8 cellular contexts compared by ENCODE assay signal in genomic region chr2:222903234-222904220, GRCh38. TPM values are rescaled to one million over a fixed set of nuclear protein-coding genes. Genes with fewer than 3 reads are reported as not detected.
DNase-seq lines count a peak whose midpoint lies in the region; ATAC-seq, FAIRE-seq and TF ChIP-seq lines count a peak whose summit lies in the region.

No MANE protein-coding gene starts in this region.

- DNase-seq in NCI-H2171 treated with DMSO at 0.1 percent for 48 hours (lab: John Stamatoyannopoulos, UW) (peak; percentile 27), NCI-H2171 (lab: John Stamatoyannopoulos, UW) (no peak), HK-2 (ENCODE audit: unreplicated experiment) (peak; percentile 33), RCC 7860 (ENCODE audit: low spot score) (peak; percentile 73), cerebellar cortex (ENCODE audit: low spot score) (peak; percentile 70), transverse colon (peak; percentile 30)

- TF ChIP-seq EP300 in transverse colon (IDR thresholded peaks at IDR 0.05; ENCODE audit: low read depth), result no peak

- TF ChIP-seq CTCF in liver (IDR thresholded peaks at IDR 0.05; ENCODE audit: low read depth, low read length, missing input control), result peak; percentile 76
- TF ChIP-seq CTCF in transverse colon (IDR thresholded peaks at IDR 0.05), result peak; percentile 62 to 74 (median 66)

- no peak for TF ChIP-seq POLR2A in transverse colon (IDR thresholded peaks at IDR 0.05)

- H3K27ac ChIP-seq in liver (ENCODE audit: low read depth in 1 of 2, low read length in 2 of 2) (peak overlapping the region in 1 of 2 donors; percentile 9), transverse colon (peak overlapping the region in 3 of 4 donors; percentile 17 to 65 (median 49))

- intact Hi-C loops in transverse colon (cut with DNase I; ENCODE audit: low total_unique reads), result loop anchor here (5.0 to 10.0 kb wide), 2 partner anchors 41 to 199 kb away; partner anchors contain the start of gene ACSL3

- peak; percentile 85 for ATAC-seq in GM21381 (IDR thresholded peaks at IDR 0.05; ENCODE audit: unreplicated experiment)

- peak; percentile 90 to 92 for TF ChIP-seq RAD21 in liver (IDR thresholded peaks at IDR 0.05)

- in situ Hi-C loops in transverse colon (cut with MboI; ENCODE audit: low pct_ligation_motif_present in 1 of 4, low pct_unique_long_range_greater_than_20kb in 1 of 4, low sequenced_read_pairs in 3 of 4), result loop anchor here (10.0 to 25.0 kb wide), 3 partner anchors 191 to 219 kb away; no protein-coding TSS in a partner anchor

- H3K27me3 ChIP-seq in liver (ENCODE audit: control insufficient read depth in 4 of 4, insufficient read depth in 4 of 4, low read length in 3 of 4) (no peaks in the 10 kb centered on the region), transverse colon (no peaks in the 10 kb centered on the region)

- no peak overlapping the region for H3K4me3 ChIP-seq in liver (ENCODE audit: low read depth in 1 of 3, low read length in 3 of 3)
- H3K4me3 ChIP-seq in transverse colon, result no peak overlapping the region

- peak; percentile 92 for FAIRE-seq in RCC 7860 (lab: Jason Lieb, UNC)

- H3K4me1 ChIP-seq in liver (ENCODE audit: control insufficient read depth in 4 of 4, insufficient read depth in 4 of 4, low read length in 3 of 4) (peaks cover 0 to 22% (median 11%) of the 10 kb centered on the region in 4 donors), transverse colon (peaks cover 0 to 47% (median 7%) of the 10 kb centered on the region in 4 donors)

- H3K36me3 ChIP-seq in liver (ENCODE audit: control insufficient read depth in 4 of 4, insufficient read depth in 3 of 4, low read depth in 1 of 4, low read length in 3 of 4) (peaks cover 0 to 4% (median 0%) of the 10 kb centered on the region in 4 donors), transverse colon (no peaks in the 10 kb centered on the region)

- no peak overlapping the region for H3K9ac ChIP-seq in liver (ENCODE audit: low read depth in 1 of 2, low read length in 2 of 2)

- 90% methylated on average over 16 of the region's 16 CpGs for WGBS in liver
- 88 to 93% methylated on average over 5 to 16 of the region's 16 CpGs for WGBS in transverse colon (ENCODE audit: low coverage in 1 of 2), 2 donors

- H3K9me3 ChIP-seq in liver (ENCODE audit: control insufficient read depth in 4 of 4, low read length in 3 of 4), result no peaks in the 10 kb centered on the region
- H3K9me3 ChIP-seq in transverse colon, result no peaks in the 10 kb centered on the region

TF ChIP-seq in liver, 16 proteins besides CTCF, POLR2A, EP300 and RAD21:
- TF ChIP-seq EGR1 (IDR thresholded peaks at IDR 0.05; ENCODE audit: low read depth in 2 of 2) (no peak), YY1 (IDR thresholded peaks at IDR 0.05) (peak; percentile 51), FOXA1 (IDR thresholded peaks at IDR 0.05) (no peak), TAF1 (conservative IDR thresholded peaks at IDR 0.05) (no peak), HNF4A (conservative IDR thresholded peaks at IDR 0.05) (peak in 1 of 2 donors; percentile 10), FOXA2 (IDR thresholded peaks at IDR 0.05) (no peak), SP1 (IDR thresholded peaks at IDR 0.05) (no peak), JUND (IDR thresholded peaks at IDR 0.05) (peak in 1 of 2 donors; percentile 34), NR2F2 (IDR thresholded peaks at IDR 0.05) (no peak), GABPA (IDR thresholded peaks at IDR 0.05 in 1 of 2, conservative IDR thresholded peaks at IDR 0.05 in 1 of 2) (no peak), RXRA (IDR thresholded peaks at IDR 0.05) (peak in 1 of 2 donors; percentile 27), HNF4G (IDR thresholded peaks at IDR 0.05) (no peak)
- TF ChIP-seq, protein P1, sequence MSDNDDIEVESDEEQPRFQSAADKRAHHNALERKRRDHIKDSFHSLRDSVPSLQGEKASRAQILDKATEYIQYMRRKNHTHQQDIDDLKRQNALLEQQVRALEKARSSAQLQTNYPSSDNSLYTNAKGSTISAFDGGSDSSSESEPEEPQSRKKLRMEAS (IDR thresholded peaks at IDR 0.05), result no peak
- TF ChIP-seq, protein P2, sequence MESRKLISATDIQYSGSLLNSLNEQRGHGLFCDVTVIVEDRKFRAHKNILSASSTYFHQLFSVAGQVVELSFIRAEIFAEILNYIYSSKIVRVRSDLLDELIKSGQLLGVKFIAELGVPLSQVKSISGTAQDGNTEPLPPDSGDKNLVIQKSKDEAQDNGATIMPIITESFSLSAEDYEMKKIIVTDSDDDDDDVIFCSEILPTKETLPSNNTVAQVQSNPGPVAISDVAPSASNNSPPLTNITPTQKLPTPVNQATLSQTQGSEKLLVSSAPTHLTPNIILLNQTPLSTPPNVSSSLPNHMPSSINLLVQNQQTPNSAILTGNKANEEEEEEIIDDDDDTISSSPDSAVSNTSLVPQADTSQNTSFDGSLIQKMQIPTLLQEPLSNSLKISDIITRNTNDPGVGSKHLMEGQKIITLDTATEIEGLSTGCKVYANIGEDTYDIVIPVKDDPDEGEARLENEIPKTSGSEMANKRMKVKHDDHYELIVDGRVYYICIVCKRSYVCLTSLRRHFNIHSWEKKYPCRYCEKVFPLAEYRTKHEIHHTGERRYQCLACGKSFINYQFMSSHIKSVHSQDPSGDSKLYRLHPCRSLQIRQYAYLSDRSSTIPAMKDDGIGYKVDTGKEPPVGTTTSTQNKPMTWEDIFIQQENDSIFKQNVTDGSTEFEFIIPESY (IDR thresholded peaks at IDR 0.05), result peak; percentile 9
- TF ChIP-seq, protein P3, sequence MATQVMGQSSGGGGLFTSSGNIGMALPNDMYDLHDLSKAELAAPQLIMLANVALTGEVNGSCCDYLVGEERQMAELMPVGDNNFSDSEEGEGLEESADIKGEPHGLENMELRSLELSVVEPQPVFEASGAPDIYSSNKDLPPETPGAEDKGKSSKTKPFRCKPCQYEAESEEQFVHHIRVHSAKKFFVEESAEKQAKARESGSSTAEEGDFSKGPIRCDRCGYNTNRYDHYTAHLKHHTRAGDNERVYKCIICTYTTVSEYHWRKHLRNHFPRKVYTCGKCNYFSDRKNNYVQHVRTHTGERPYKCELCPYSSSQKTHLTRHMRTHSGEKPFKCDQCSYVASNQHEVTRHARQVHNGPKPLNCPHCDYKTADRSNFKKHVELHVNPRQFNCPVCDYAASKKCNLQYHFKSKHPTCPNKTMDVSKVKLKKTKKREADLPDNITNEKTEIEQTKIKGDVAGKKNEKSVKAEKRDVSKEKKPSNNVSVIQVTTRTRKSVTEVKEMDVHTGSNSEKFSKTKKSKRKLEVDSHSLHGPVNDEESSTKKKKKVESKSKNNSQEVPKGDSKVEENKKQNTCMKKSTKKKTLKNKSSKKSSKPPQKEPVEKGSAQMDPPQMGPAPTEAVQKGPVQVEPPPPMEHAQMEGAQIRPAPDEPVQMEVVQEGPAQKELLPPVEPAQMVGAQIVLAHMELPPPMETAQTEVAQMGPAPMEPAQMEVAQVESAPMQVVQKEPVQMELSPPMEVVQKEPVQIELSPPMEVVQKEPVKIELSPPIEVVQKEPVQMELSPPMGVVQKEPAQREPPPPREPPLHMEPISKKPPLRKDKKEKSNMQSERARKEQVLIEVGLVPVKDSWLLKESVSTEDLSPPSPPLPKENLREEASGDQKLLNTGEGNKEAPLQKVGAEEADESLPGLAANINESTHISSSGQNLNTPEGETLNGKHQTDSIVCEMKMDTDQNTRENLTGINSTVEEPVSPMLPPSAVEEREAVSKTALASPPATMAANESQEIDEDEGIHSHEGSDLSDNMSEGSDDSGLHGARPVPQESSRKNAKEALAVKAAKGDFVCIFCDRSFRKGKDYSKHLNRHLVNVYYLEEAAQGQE (IDR thresholded peaks at IDR 0.05), result no peak
- TF ChIP-seq, protein P4, sequence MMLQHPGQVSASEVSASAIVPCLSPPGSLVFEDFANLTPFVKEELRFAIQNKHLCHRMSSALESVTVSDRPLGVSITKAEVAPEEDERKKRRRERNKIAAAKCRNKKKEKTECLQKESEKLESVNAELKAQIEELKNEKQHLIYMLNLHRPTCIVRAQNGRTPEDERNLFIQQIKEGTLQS (IDR thresholded peaks at IDR 0.05), result peak; percentile 17
TF ChIP-seq in liver: peak in this region for 6.

RNA-seq across cellular contexts. Expression of gene ACSL3, which starts 42.7 kb away (rescaled TPM):
- total RNA-seq in liver (10 to 100 TPM; 61.1 to 66.6 TPM), transverse colon (10 to 100 TPM; 22.4 to 54.1 (median 42.3) TPM)
- 10 to 100 TPM; 22.2 to 25.5 TPM for polyA plus RNA-seq in liver
